ENCODE assay signal across 19 cellular contexts in genomic region chr21:44602474-44602871, GRCh38. TPM values are rescaled to one million over a fixed set of nuclear protein-coding genes. Genes with fewer than 3 reads are reported as not detected.
DNase-seq lines count a peak whose midpoint lies in the region; ATAC-seq and TF ChIP-seq lines count a peak whose summit lies in the region.
"Had no signal": no experiment of that assay in that cellular context is flagged by ENCODE, and none has a peak within 500 bp of the region (broad histone marks: within the 10 kb centered on the region; RNA-seq: fewer than 3 reads in every experiment).

No MANE protein-coding gene starts in this region.

- POLR2A ChIA-PET in SK-N-SH (lab: Yijun Ruan, JAX), result no interaction called here
- POLR2A ChIA-PET in PC-3 (lab: Charles Lee; ENCODE audit: unreplicated experiment), result no interaction called here

- H3K4me3 ChIP-seq in SK-N-SH (ENCODE audit: low read depth in 2 of 2, low read length in 1 of 2) (no peak overlapping the region), upper lobe of right lung (no peak overlapping the region), PC-3 (ENCODE audit: low read length) (no peak overlapping the region)
- H3K4me3 ChIP-seq: GM12878, GM23338, HAP-1 had no signal

- no peak for TF ChIP-seq RAD21 in SK-N-SH (IDR thresholded peaks at IDR 0.05; ENCODE audit: low read length)

- H3K27me3 ChIP-seq in SK-N-SH (ENCODE audit: insufficient read depth) (peaks cover 10% of the 10 kb centered on the region; the same call in 1 of the 2 replicates), upper lobe of right lung (peaks cover 9% of the 10 kb centered on the region), PC-3 (ENCODE audit: low read length) (no peaks in the 10 kb centered on the region)

- intact Hi-C loops in upper lobe of right lung (cut with DNase I), result no loop called here
- intact Hi-C loops in PC-3 (cut with micrococcal nuclease), result no loop called here

- no peaks in the 10 kb centered on the region for H4K20me1 ChIP-seq in SK-N-SH (ENCODE audit: insufficient read depth)
- H4K20me1 ChIP-seq in PC-3 (ENCODE audit: low read length), result no peaks in the 10 kb centered on the region

- BruUV-seq in PC-3 (replicated peaks; lab: Mats Ljungman, UMichigan), result no TSS peak

- DNase-seq in SK-N-SH (peak; percentile 44), upper lobe of right lung (no peak), GM10266 (ENCODE audit: extremely low spot score) (no peak), PC-3 (no peak)
- DNase-seq: C1 segment of cervical spinal cord; Calu3; CD4-positive, alpha-beta memory T cell; COR-L47; DMS153; DND-41; HFFc6 had no signal

- ATAC-seq in esophagus mucosa (peak; percentile 20), upper lobe of right lung (peak; percentile 46), GM19452 (IDR thresholded peaks at IDR 0.05; ENCODE audit: unreplicated experiment) (no peak), PC-3 (no peak)
- ATAC-seq: GM12878, GM23338 had no signal

- TF ChIP-seq CTCF in SK-N-SH (IDR thresholded peaks at IDR 0.05) (no peak), upper lobe of right lung (IDR thresholded peaks at IDR 0.05) (no peak), GM10266 (IDR thresholded peaks at IDR 0.05; ENCODE audit: control insufficient read depth, insufficient read depth, low read depth, missing control alignments) (no peak), PC-3 (conservative IDR thresholded peaks at IDR 0.05; ENCODE audit: low read depth, low read length) (no peak)

- no peak overlapping the region for H3K9ac ChIP-seq in SK-N-SH
- H3K9ac ChIP-seq in PC-3 (ENCODE audit: low read length), result no peak overlapping the region

- H3K4me1 ChIP-seq in SK-N-SH (ENCODE audit: control insufficient read depth in 1 of 2, insufficient read depth in 2 of 2, low read depth in 1 of 2, low read length in 1 of 2), result no peaks in the 10 kb centered on the region; a peak in 1 of 4 replicates
- H3K4me1 ChIP-seq in upper lobe of right lung, result no peaks in the 10 kb centered on the region
- no peaks in the 10 kb centered on the region for H3K4me1 ChIP-seq in PC-3 (ENCODE audit: insufficient read depth, low read length)
- H3K4me1 ChIP-seq: HAP-1 had no signal

- WGBS in SK-N-SH (ENCODE audit: low lambda C conversion rate), result 0% methylated on average over 1 of the region's 21 CpGs

- H3K9me2 ChIP-seq in SK-N-SH, result no peaks in the 10 kb centered on the region
- H3K9me2 ChIP-seq in PC-3 (replicated peaks; ENCODE audit: low read length), result no peaks in the 10 kb centered on the region

- H3K79me2 ChIP-seq in SK-N-SH (ENCODE audit: insufficient read depth) (no peaks in the 10 kb centered on the region), PC-3 (ENCODE audit: low read length) (no peaks in the 10 kb centered on the region)

- CTCF ChIA-PET in SK-N-SH (lab: Yijun Ruan, JAX), result interaction anchor here (1.5 kb wide), 1 partner anchor 191 kb away, joined by 4 read pairs; no protein-coding TSS in a partner anchor
- CTCF ChIA-PET in PC-3 (lab: Charles Lee), result no interaction called here

- H3K4me2 ChIP-seq in SK-N-SH, result no peak overlapping the region
- H3K4me2 ChIP-seq in PC-3 (ENCODE audit: low read length), result no peak overlapping the region
- H3K4me2 ChIP-seq: GM23338 had no signal

- H3K9me3 ChIP-seq in SK-N-SH (no peaks in the 10 kb centered on the region), upper lobe of right lung (no peaks in the 10 kb centered on the region), PC-3 (ENCODE audit: low read length) (no peaks in the 10 kb centered on the region)
- H3K9me3 ChIP-seq: HAP-1 had no signal

- H2AFZ ChIP-seq in SK-N-SH (ENCODE audit: low read depth), result no peak overlapping the region
- H2AFZ ChIP-seq in PC-3 (ENCODE audit: low read length), result no peak overlapping the region
- H2AFZ ChIP-seq: GM23338 had no signal

- TF ChIP-seq EP300 in SK-N-SH (IDR thresholded peaks at IDR 0.05; ENCODE audit: borderline replicate concordance in 1 of 2, low read depth in 1 of 2, low read length in 1 of 2), result no peak

- H3K27ac ChIP-seq in SK-N-SH (ENCODE audit: low read depth in 2 of 2, low read length in 1 of 2) (no peak overlapping the region), upper lobe of right lung (no peak overlapping the region), PC-3 (ENCODE audit: low read length) (no peak overlapping the region)

- H3K36me3 ChIP-seq in SK-N-SH (replicated peaks in 1 of 2; ENCODE audit: control insufficient read depth in 1 of 2, insufficient read depth in 2 of 2, low read length in 1 of 2) (no peaks in the 10 kb centered on the region), upper lobe of right lung (no peaks in the 10 kb centered on the region), PC-3 (ENCODE audit: low read depth, low read length) (no peaks in the 10 kb centered on the region)
- H3K36me3 ChIP-seq: HAP-1 had no signal

- no peaks in the 10 kb centered on the region for H3F3A ChIP-seq in SK-N-SH (replicated peaks; ENCODE audit: insufficient read depth)
- no peaks in the 10 kb centered on the region for H3F3A ChIP-seq in PC-3 (ENCODE audit: low read length, unreplicated experiment)

TF ChIP-seq in SK-N-SH, 30 proteins besides CTCF, POLR2A, EP300 and RAD21:
- no peak for TF ChIP-seq ZBTB33 (IDR thresholded peaks at IDR 0.05; ENCODE audit: borderline replicate concordance, low read depth)
- TF ChIP-seq, protein P1, sequence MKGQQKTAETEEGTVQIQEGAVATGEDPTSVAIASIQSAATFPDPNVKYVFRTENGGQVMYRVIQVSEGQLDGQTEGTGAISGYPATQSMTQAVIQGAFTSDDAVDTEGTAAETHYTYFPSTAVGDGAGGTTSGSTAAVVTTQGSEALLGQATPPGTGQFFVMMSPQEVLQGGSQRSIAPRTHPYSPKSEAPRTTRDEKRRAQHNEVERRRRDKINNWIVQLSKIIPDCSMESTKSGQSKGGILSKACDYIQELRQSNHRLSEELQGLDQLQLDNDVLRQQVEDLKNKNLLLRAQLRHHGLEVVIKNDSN (IDR thresholded peaks at IDR 0.05; ENCODE audit: borderline replicate concordance, low read depth), result peak; percentile 56; the same call in 1 of the 2 replicates

RNA-seq across cellular contexts. Expression of gene KRTAP10-7, which starts 2.1 kb away (rescaled TPM):
- polyA plus RNA-seq in SK-N-SH (2012; rRNA removed), result not detected in 2 replicates
- polyA plus RNA-seq in SK-N-SH (2012; cell fraction: cytosol; rRNA removed), result not detected in 2 replicates
- polyA plus RNA-seq in SK-N-SH (2012; cell fraction: nucleus; rRNA removed), result not detected in 2 replicates
- total RNA-seq in esophagus mucosa (not detected), upper lobe of right lung (not detected), PC-3 (2014; rRNA removed) (not detected in 2 replicates)
- total RNA-seq: A172; A673; Calu3; CD4-positive, alpha-beta memory T cell; GM12878; GM23338; HFFc6 had no signal
- polyA plus RNA-seq: BJ; CD4-positive, alpha-beta memory T cell; GM12878; GM23338 had no signal

RNA-seq across cellular contexts. Expression of gene KRTAP10-8, which starts 9.4 kb away (rescaled TPM):
- not detected in 2 replicates for polyA plus RNA-seq in SK-N-SH (2012; rRNA removed)
- not detected in 2 replicates for polyA plus RNA-seq in SK-N-SH (2012; cell fraction: cytosol; rRNA removed)
- not detected in 2 replicates for polyA plus RNA-seq in SK-N-SH (2012; cell fraction: nucleus; rRNA removed)
- total RNA-seq in esophagus mucosa (not detected), upper lobe of right lung (not detected), PC-3 (2014; rRNA removed) (not detected in 2 replicates)
- total RNA-seq: A172; A673; Calu3; CD4-positive, alpha-beta memory T cell; GM12878; GM23338; HFFc6 had no signal
- polyA plus RNA-seq: BJ; CD4-positive, alpha-beta memory T cell; GM12878; GM23338 had no signal

RNA-seq across cellular contexts. Expression of gene KRTAP10-6, which starts 10.2 kb away (rescaled TPM):
- not detected in 2 replicates for polyA plus RNA-seq in SK-N-SH (2012; rRNA removed)
- polyA plus RNA-seq in SK-N-SH (2012; cell fraction: cytosol; rRNA removed), result not detected in 2 replicates
- polyA plus RNA-seq in SK-N-SH (2012; cell fraction: nucleus; rRNA removed), result not detected in 2 replicates
- total RNA-seq in esophagus mucosa, result not detected
- total RNA-seq in upper lobe of right lung, result not detected
- not detected in 2 replicates for total RNA-seq in PC-3 (2014; rRNA removed)
- total RNA-seq: A172; Calu3; CD4-positive, alpha-beta memory T cell; GM12878; GM23338; HFFc6 had no signal
- polyA plus RNA-seq: BJ; CD4-positive, alpha-beta memory T cell; GM12878; GM23338 had no signal

RNA-seq across cellular contexts. Expression of gene KRTAP10-5, which starts 22.1 kb away (rescaled TPM):
- not detected in 2 replicates for polyA plus RNA-seq in SK-N-SH (2012; rRNA removed)
- not detected in 2 replicates for polyA plus RNA-seq in SK-N-SH (2012; cell fraction: cytosol; rRNA removed)
- polyA plus RNA-seq in SK-N-SH (2012; cell fraction: nucleus; rRNA removed), result not detected in 2 replicates
- total RNA-seq in esophagus mucosa (not detected), upper lobe of right lung (not detected), PC-3 (2014; rRNA removed) (0.98 TPM in 1 of 2 replicates, not detected in the other)
- total RNA-seq: A172; A673; Calu3; CD4-positive, alpha-beta memory T cell; GM12878; GM23338; HFFc6 had no signal
- polyA plus RNA-seq: BJ; CD4-positive, alpha-beta memory T cell; GM12878; GM23338 had no signal

RNA-seq across cellular contexts. Expression of gene KRTAP10-9, which starts 24.4 kb away (rescaled TPM):
- not detected in 2 replicates for polyA plus RNA-seq in SK-N-SH (2012; rRNA removed)
- not detected in 2 replicates for polyA plus RNA-seq in SK-N-SH (2012; cell fraction: cytosol; rRNA removed)
- not detected in 2 replicates for polyA plus RNA-seq in SK-N-SH (2012; cell fraction: nucleus; rRNA removed)
- total RNA-seq in esophagus mucosa, result not detected
- not detected for total RNA-seq in upper lobe of right lung
- not detected in 2 replicates for total RNA-seq in PC-3 (2014; rRNA removed)
- total RNA-seq: A172; A673; Calu3; CD4-positive, alpha-beta memory T cell; GM12878; GM23338; HFFc6 had no signal
- polyA plus RNA-seq: BJ; CD4-positive, alpha-beta memory T cell; GM12878; GM23338 had no signal

Comparison
In these comparisons a context has a peak if more than half of its experiments do, and no peak if none do; other contexts are left out.
1. ATAC-seq: peak in esophagus mucosa (single experiment) and upper lobe of right lung (single experiment); none in GM19452 (single experiment) and PC-3 (single experiment).